Comparison of ENCODE assay signal across 7 cellular contexts in genomic region chr3:15428539-15428938, GRCh38. TPM values are rescaled to one million over a fixed set of nuclear protein-coding genes. Genes with fewer than 3 reads are reported as not detected.
DNase-seq lines count a peak whose midpoint lies in the region; ATAC-seq and TF ChIP-seq lines count a peak whose summit lies in the region.

No MANE protein-coding gene starts in this region.

- H3K4me1 ChIP-seq in GM23248 (ENCODE audit: insufficient read depth) (peaks cover 19% of the 10 kb centered on the region), Panc1 (ENCODE audit: control insufficient read depth, insufficient read depth, low read length) (peaks cover 8% of the 10 kb centered on the region), mucosa of rectum (ENCODE audit: control insufficient read depth in 2 of 2, insufficient read depth in 2 of 2, low read length in 2 of 2) (peaks cover 10 to 13% of the 10 kb centered on the region in 2 donors), aorta (ENCODE audit: control insufficient read depth in 1 of 2, insufficient read depth in 2 of 2, low read length in 2 of 2) (peaks cover 1 to 4% of the 10 kb centered on the region in 2 donors)

- peaks cover 14% of the 10 kb centered on the region; the same call in 1 of the 2 replicates for H3F3A ChIP-seq in GM23248 (ENCODE audit: insufficient read depth)

- ATAC-seq in Panc1 (no peak), aorta (ENCODE audit: low FRiP score) (no peak)

- intact Hi-C loops in Panc1 (cut with micrococcal nuclease; ENCODE audit: unreplicated experiment) (no loop called here), aorta (cut with DNase I) (loop anchor here in 1 of 2 donors (5.0 kb wide), 1 partner anchor 129 kb away; no protein-coding TSS in a partner anchor)

- CTCF ChIA-PET in Panc1 (lab: Charles Lee): no interaction called here

- peak overlapping the region; percentile 95 for H3K9ac ChIP-seq in GM23248
- peak overlapping the region; percentile 74 to 87 for H3K9ac ChIP-seq in mucosa of rectum (ENCODE audit: low read depth in 1 of 2, low read length in 2 of 2)

- peak overlapping the region; percentile 97 for H2AFZ ChIP-seq in GM23248

- POLR2A ChIA-PET in Panc1 (lab: Charles Lee): no interaction called here

- peak overlapping the region; percentile 99 for H3K4me3 ChIP-seq in GM23248
- H3K4me3 ChIP-seq in Panc1 (ENCODE audit: low read depth in 2 of 2, low read length in 2 of 2): peak overlapping the region; percentile 89 to 90
- peak overlapping the region; percentile 99 for H3K4me3 ChIP-seq in coronary artery
- H3K4me3 ChIP-seq in mucosa of rectum (ENCODE audit: low read length in 2 of 2): peak overlapping the region; percentile 85 to 94
- H3K4me3 ChIP-seq in aorta (ENCODE audit: low read length in 2 of 2): peak overlapping the region; percentile 74 to 89

- WGBS in GM23248 (ENCODE audit: low coverage in 1 of 2, low lambda C conversion rate in 2 of 2, missing lambda C conversion rate in 2 of 2), 2 experiments: 2% methylated on average over 9 of the region's 9 CpGs
- WGBS in aorta, 2 donors: 3 to 6% methylated on average over 9 of the region's 9 CpGs

- H3K36me3 ChIP-seq in GM23248 (ENCODE audit: low read depth) (peaks cover 31% of the 10 kb centered on the region), Panc1 (ENCODE audit: control insufficient read depth, insufficient read depth, low read length) (peaks cover 19% of the 10 kb centered on the region), mucosa of rectum (ENCODE audit: control insufficient read depth in 2 of 2, insufficient read depth in 2 of 2, low read length in 2 of 2) (peaks cover 19 to 29% of the 10 kb centered on the region in 2 donors), aorta (ENCODE audit: control insufficient read depth in 1 of 2, insufficient read depth in 2 of 2, low read length in 1 of 2) (peaks cover 0 to 3% of the 10 kb centered on the region in 2 donors)

- H3K9me2 ChIP-seq in GM23248 (ENCODE audit: insufficient read depth): no peaks in the 10 kb centered on the region

- no peaks in the 10 kb centered on the region for H4K20me1 ChIP-seq in GM23248 (ENCODE audit: insufficient read depth)

- peak overlapping the region; percentile 96 for H3K4me2 ChIP-seq in GM23248 (ENCODE audit: unreplicated experiment)

- H3K27me3 ChIP-seq in GM23248 (replicated peaks; ENCODE audit: insufficient read depth) (no peaks in the 10 kb centered on the region), Panc1 (ENCODE audit: control insufficient read depth, insufficient read depth, low read length) (no peaks in the 10 kb centered on the region), mucosa of rectum (ENCODE audit: control insufficient read depth in 2 of 2, insufficient read depth in 2 of 2, low read length in 2 of 2) (no peaks in the 10 kb centered on the region), aorta (ENCODE audit: control insufficient read depth in 1 of 2, insufficient read depth in 2 of 2, low read length in 1 of 2) (no peaks in the 10 kb centered on the region)

- TSS peak; percentile 57 for BruUV-seq in Panc1 (replicated peaks; lab: Mats Ljungman, UMichigan)

- no peak for TF ChIP-seq CTCF in Panc1 (IDR thresholded peaks at IDR 0.05)
- TF ChIP-seq CTCF in coronary artery (IDR thresholded peaks at IDR 0.05): no peak

- H3K27ac ChIP-seq in GM23248 (peak overlapping the region; percentile 92), Panc1 (ENCODE audit: low read length) (peak overlapping the region; percentile 88), coronary artery (peak overlapping the region; percentile 80 to 91), mucosa of rectum (ENCODE audit: low read depth in 2 of 2, low read length in 2 of 2) (no peak overlapping the region), aorta (ENCODE audit: low read depth in 1 of 2, low read length in 2 of 2) (peak overlapping the region in 1 of 2 donors; percentile 72)

- H3K9me3 ChIP-seq in GM23248 (ENCODE audit: low read depth): no peaks in the 10 kb centered on the region
- no peaks in the 10 kb centered on the region for H3K9me3 ChIP-seq in Panc1 (ENCODE audit: control insufficient read depth, insufficient read depth, low read depth, low read length)
- no peaks in the 10 kb centered on the region for H3K9me3 ChIP-seq in mucosa of rectum (ENCODE audit: control insufficient read depth in 2 of 2, low read length in 2 of 2)
- H3K9me3 ChIP-seq in aorta (ENCODE audit: control insufficient read depth, low read length): no peaks in the 10 kb centered on the region

- in situ Hi-C loops in GM23248 (cut with MboI): loop anchor here (10.0 kb wide), 1 partner anchor 126 kb away; no protein-coding TSS in a partner anchor
- in situ Hi-C loops in Panc1 (cut with HindIII; ENCODE audit: low pct_unique_long_range_greater_than_20kb, low sequenced_read_pairs): no loop called here

- peak; percentile 93 for DNase-seq in GM23248
- DNase-seq in Panc1 (ENCODE audit: low read depth, low spot score): no peak
- no peak for DNase-seq in coronary artery (ENCODE audit: low spot score)
- no peak for DNase-seq in aorta
- DNase-seq in medulla oblongata (ENCODE audit: extremely low spot score): no peak
- no peak for DNase-seq in NCI-H2029 treated with DMSO at 0.1 percent for 48 hours (lab: John Stamatoyannopoulos, UW)

- H3K79me2 ChIP-seq in GM23248 (ENCODE audit: insufficient read depth): peaks cover 93% of the 10 kb centered on the region

RNA-seq across cellular contexts. Expression of gene EAF1, which starts 1.1 kb away (rescaled TPM):
- total RNA-seq in GM23248 (2014; rRNA removed; shearing (Covaris generic)): 16.9 and 20.9 TPM in 2 replicates
- polyA plus RNA-seq in GM23248 (2016; fragmentation: Nextera tagmentation; extraction: Ambion mirVana) (7.1 and 7.2 TPM in 2 replicates), aorta (10 to 100 TPM in 1 of 2 donors, 1 to 10 TPM in 1; 7.5 to 11.0 TPM)
- total RNA-seq in Panc1 (2021; ENCODE audit: unreplicated experiment) (16.1 TPM), aorta (10 to 100 TPM; 18.2 to 19.4 TPM)
- 12.2 TPM for polyA plus RNA-seq in Panc1 (2012; ENCODE audit: insufficient read length)

RNA-seq across cellular contexts. Expression of gene METTL6, which starts 1.2 kb away (rescaled TPM):
- 24.2 and 30.9 TPM in 2 replicates for total RNA-seq in GM23248 (2014; rRNA removed; shearing (Covaris generic))
- polyA plus RNA-seq in GM23248 (2016; fragmentation: Nextera tagmentation; extraction: Ambion mirVana) (20.8 and 21.6 TPM in 2 replicates), aorta (1 to 10 TPM; 6.7 to 8.3 TPM)
- total RNA-seq in Panc1 (2021; ENCODE audit: unreplicated experiment) (16.5 TPM), aorta (10 to 100 TPM; 13.3 to 16.0 TPM)
- 10.1 TPM for polyA plus RNA-seq in Panc1 (2012; ENCODE audit: insufficient read length)

Comparison
In these comparisons a context has a peak if more than half of its experiments do, and no peak if none do; other contexts are left out.
1. H3K27ac ChIP-seq: peak in GM23248 (single experiment), Panc1 (single experiment) and coronary artery (2 of 2); none in mucosa of rectum (0 of 2).
2. Peak in every context shown above with its lines, with median percentiles within 50 percentile points of each other: H3K4me3 ChIP-seq.